In the genomic region with DNA sequence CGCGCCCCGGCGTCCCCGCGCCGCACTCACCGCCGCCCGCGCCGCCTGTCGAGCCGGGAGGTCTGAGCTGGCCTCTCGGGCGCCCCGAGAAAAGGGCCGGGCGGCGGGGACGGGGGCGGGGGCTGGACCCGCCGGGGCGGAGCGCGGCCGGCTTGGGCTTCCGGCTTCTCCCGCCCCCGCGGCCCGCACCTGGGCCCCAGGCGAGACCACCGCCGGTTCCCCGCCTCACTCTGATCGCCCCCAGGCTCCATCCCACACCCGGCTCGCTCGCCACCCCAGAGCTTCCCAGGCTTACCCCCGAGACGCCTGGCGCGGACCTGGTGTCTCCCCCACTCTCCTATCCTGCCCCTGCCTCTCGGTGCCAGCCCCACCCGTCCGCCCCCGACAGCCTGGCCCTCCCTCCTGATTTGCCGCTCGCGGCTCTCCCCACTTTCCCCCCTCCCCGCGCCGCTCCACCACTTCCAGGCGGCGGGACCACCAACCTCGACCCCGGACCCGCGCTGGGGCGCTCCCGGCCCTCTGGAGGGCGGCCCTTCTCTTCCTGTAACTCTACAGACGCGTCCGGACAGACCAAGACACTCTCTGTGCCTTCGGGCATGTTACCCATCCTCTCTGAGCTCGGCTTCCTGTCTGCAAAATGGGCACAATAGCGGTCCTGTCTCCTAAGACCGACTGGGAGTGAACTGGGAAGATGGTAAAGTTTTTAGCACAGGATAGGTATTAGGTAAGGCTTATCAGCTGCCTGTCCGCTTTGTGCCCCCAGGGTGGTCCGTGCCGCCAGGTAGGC, we compare ENCODE assay signal across 8 cellular contexts. TPM values are rescaled to one million over a fixed set of nuclear protein-coding genes. Genes with fewer than 3 reads are reported as not detected.
A peak's percentile ranks its signal among the peaks of the same experiment; 100 is the strongest.
DNase-seq lines count a peak whose midpoint lies in the region; ATAC-seq, FAIRE-seq and TF ChIP-seq lines count a peak whose summit lies in the region.

Gene LITAF, minus strand, starts transcription at position 64 of the 787 bp plus-strand sequence. CDS start 30,189 bp downstream, outside the sequence.

- peak; percentile 65 for FAIRE-seq in GM18507 (lab: Jason Lieb, UNC)

- intact Hi-C loops in A673 (cut with micrococcal nuclease; ENCODE audit: unreplicated experiment) (no loop called here), Right ventricle myocardium superior (cut with DNase I) (no loop called here), posterior cingulate gyrus (cut with DNase I) (loop anchor here (5.0 kb wide), 1 partner anchor 55 kb away; no protein-coding TSS in a partner anchor)

- H3K27ac ChIP-seq in A673 (ENCODE audit: low read depth, low read length, poor library complexity, severe bottlenecking) (no peak within 1 kb of the TSS), SJCRH30 (peak within 1 kb of the TSS; percentile 52)

- peak within 1 kb of the TSS; percentile 94 for H3K4me3 Mint-ChIP-seq in activated naive CD8-positive, alpha-beta T cell treated with anti-CD3 and anti-CD28 coated beads for 36 hours

- H3K4me3 ChIP-seq in A673 (ENCODE audit: low read depth, low read length, poor library complexity, severe bottlenecking) (peak within 1 kb of the TSS; percentile 59), SJCRH30 (peak within 1 kb of the TSS; percentile 79)

- H3K9me3 ChIP-seq in A673 (ENCODE audit: low read depth, low read length, poor library complexity, severe bottlenecking) (no peaks in the 10 kb centered on the region), SJCRH30 (replicated peaks) (no peaks in the 10 kb centered on the region)

- H3K27me3 ChIP-seq in A673 (replicated peaks; ENCODE audit: insufficient read depth, low read depth, low read length, poor library complexity) (peaks cover 15% of the 10 kb centered on the region), SJCRH30 (no peaks in the 10 kb centered on the region)

- no peaks in the 10 kb centered on the region for H3K27me3 Mint-ChIP-seq in activated naive CD8-positive, alpha-beta T cell treated with anti-CD3 and anti-CD28 coated beads for 36 hours

- peak; percentile 18 for DNase-seq in A673 (ENCODE audit: low spot score)
- peak; percentile 60 for DNase-seq in GM18507 (ENCODE audit: extremely low spot score, insufficient read length, low read depth)
- peak; percentile 54 to 62 for DNase-seq in SJCRH30
- peak; percentile 73 for DNase-seq in activated naive CD8-positive, alpha-beta T cell treated with anti-CD3 and anti-CD28 coated beads for 36 hours
- DNase-seq in Right ventricle myocardium superior: peak; percentile 77
- DNase-seq in posterior cingulate gyrus: peak in 8 of 10 donors; percentile 13 to 91 (median 41)
- no peak for DNase-seq in pons (ENCODE audit: low spot score)

- H3K36me3 Mint-ChIP-seq in activated naive CD8-positive, alpha-beta T cell treated with anti-CD3 and anti-CD28 coated beads for 36 hours: peaks cover 19% of the 10 kb centered on the region

- no TSS peak for BruUV-seq in A673 (replicated peaks; lab: Mats Ljungman, UMichigan)

- H3K4me1 ChIP-seq in A673 (ENCODE audit: insufficient read depth, low read length, poor library complexity, severe bottlenecking) (peaks cover 10% of the 10 kb centered on the region), SJCRH30 (peaks cover 28% of the 10 kb centered on the region)

- no peak for TF ChIP-seq CTCF in A673 (conservative IDR thresholded peaks at IDR 0.05; ENCODE audit: low read depth, low read length)

- ATAC-seq in HG03095 (IDR thresholded peaks at IDR 0.05; ENCODE audit: unreplicated experiment): peak; percentile 41
- ATAC-seq in Right ventricle myocardium superior (ENCODE audit: poor library complexity): peak; percentile 91

- CTCF ChIA-PET in A673 (lab: Charles Lee): interaction anchor here (0.6 kb wide), 1 partner anchor 28 kb away, joined by 6 read pairs; no protein-coding TSS in a partner anchor

- peak within 1 kb of the TSS; percentile 96 for H3K27ac Mint-ChIP-seq in activated naive CD8-positive, alpha-beta T cell treated with anti-CD3 and anti-CD28 coated beads for 36 hours

- H3K4me1 Mint-ChIP-seq in activated naive CD8-positive, alpha-beta T cell treated with anti-CD3 and anti-CD28 coated beads for 36 hours: peaks cover 35% of the 10 kb centered on the region

- H3K9me3 Mint-ChIP-seq in activated naive CD8-positive, alpha-beta T cell treated with anti-CD3 and anti-CD28 coated beads for 36 hours: no peaks in the 10 kb centered on the region

- POLR2A ChIA-PET in A673 (lab: Charles Lee; ENCODE audit: low non-redundant PET): interaction anchor here (0.7 kb wide), 1 partner anchor 466 kb away, joined by 5 read pairs; no protein-coding TSS in a partner anchor

- no peaks in the 10 kb centered on the region for H3K36me3 ChIP-seq in A673 (ENCODE audit: insufficient read depth, low read length, poor library complexity, severe bottlenecking)
- H3K36me3 ChIP-seq in SJCRH30: no peaks in the 10 kb centered on the region

RNA-seq across cellular contexts. Expression of gene LITAF, which starts in this region (rescaled TPM):
- total RNA-seq in A673 (2021) (6.9 and 12.2 TPM in 2 replicates), Right ventricle myocardium superior (74.3 TPM)
- total RNA-seq in SJCRH30 (2014; rRNA removed; shearing (Covaris generic)): 48.9 and 49.8 TPM in 2 replicates
- total RNA-seq in activated naive CD8-positive, alpha-beta T cell treated with anti-CD3 and anti-CD28 coated beads for 36 hours: 100 to 1,000 TPM; 127 to 130 TPM
